Comparison of ENCODE assay signal across 8 cellular contexts in genomic region chr15:42273099-42273899, GRCh38. TPM values are rescaled to one million over a fixed set of nuclear protein-coding genes. Genes with fewer than 3 reads are reported as not detected.
DNase-seq lines count a peak whose midpoint lies in the region; ATAC-seq, FAIRE-seq and TF ChIP-seq lines count a peak whose summit lies in the region.

GANC (plus strand) TSS chr15:42273201; CDS start chr15:42274482, 1,281 bp downstream.
A gene with protein sequence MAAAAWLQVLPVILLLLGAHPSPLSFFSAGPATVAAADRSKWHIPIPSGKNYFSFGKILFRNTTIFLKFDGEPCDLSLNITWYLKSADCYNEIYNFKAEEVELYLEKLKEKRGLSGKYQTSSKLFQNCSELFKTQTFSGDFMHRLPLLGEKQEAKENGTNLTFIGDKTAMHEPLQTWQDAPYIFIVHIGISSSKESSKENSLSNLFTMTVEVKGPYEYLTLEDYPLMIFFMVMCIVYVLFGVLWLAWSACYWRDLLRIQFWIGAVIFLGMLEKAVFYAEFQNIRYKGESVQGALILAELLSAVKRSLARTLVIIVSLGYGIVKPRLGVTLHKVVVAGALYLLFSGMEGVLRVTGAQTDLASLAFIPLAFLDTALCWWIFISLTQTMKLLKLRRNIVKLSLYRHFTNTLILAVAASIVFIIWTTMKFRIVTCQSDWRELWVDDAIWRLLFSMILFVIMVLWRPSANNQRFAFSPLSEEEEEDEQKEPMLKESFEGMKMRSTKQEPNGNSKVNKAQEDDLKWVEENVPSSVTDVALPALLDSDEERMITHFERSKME (minus strand): TSS chr15:42273433. CDS start chr15:42273398, 35 bp downstream.

- 0% methylated on average over 47 of the region's 47 CpGs for WGBS in aorta, 2 donors

- peak; percentile 84 for DNase-seq in GM18507 (ENCODE audit: extremely low spot score, insufficient read length, low read depth)
- peak; percentile 70 for DNase-seq in NCI-H2029 treated with DMSO at 0.1 percent for 48 hours (lab: John Stamatoyannopoulos, UW)
- DNase-seq in T-helper 9 cell = peak; percentile 90
- DNase-seq in astrocyte of the cerebellum (ENCODE audit: low read depth) = peak; percentile 97
- DNase-seq in hepatic stellate cell (ENCODE audit: low spot score) = peak; percentile 86
- peak; percentile 98 to 99 for DNase-seq in aorta

- no peaks in the 10 kb centered on the region for H3K9me3 ChIP-seq in aorta (ENCODE audit: control insufficient read depth, low read length)

- ATAC-seq in HG02981 (IDR thresholded peaks at IDR 0.05; ENCODE audit: unreplicated experiment) (peak; percentile 91), aorta (ENCODE audit: low FRiP score) (peak; percentile 99)

- peaks cover 18% of the 10 kb centered on the region for H3K4me1 ChIP-seq in rectal smooth muscle tissue (ENCODE audit: control insufficient read depth, insufficient read depth, low read length)
- no peaks in the 10 kb centered on the region for H3K4me1 ChIP-seq in aorta (ENCODE audit: control insufficient read depth in 1 of 2, insufficient read depth in 2 of 2, low read length in 2 of 2)

- peak within 1 kb of the TSS; percentile 98 for H3K9ac ChIP-seq in rectal smooth muscle tissue (ENCODE audit: low read length)

- H3K36me3 ChIP-seq in rectal smooth muscle tissue (ENCODE audit: control insufficient read depth, insufficient read depth, low read length) (no peaks in the 10 kb centered on the region), aorta (ENCODE audit: control insufficient read depth in 1 of 2, insufficient read depth in 2 of 2, low read length in 1 of 2) (no peaks in the 10 kb centered on the region)

- H3K27me3 ChIP-seq in rectal smooth muscle tissue (ENCODE audit: control insufficient read depth, insufficient read depth, low read length) = no peaks in the 10 kb centered on the region
- no peaks in the 10 kb centered on the region for H3K27me3 ChIP-seq in aorta (ENCODE audit: control insufficient read depth in 1 of 2, insufficient read depth in 2 of 2, low read length in 1 of 2)

- FAIRE-seq in GM18507 (lab: Jason Lieb, UNC) = peak; percentile 95

- peak within 1 kb of the TSS; percentile 71 for H3K4me3 ChIP-seq in astrocyte of the cerebellum (ENCODE audit: low read depth, low read length)
- peak within 1 kb of the TSS; percentile 100 for H3K4me3 ChIP-seq in rectal smooth muscle tissue (ENCODE audit: low read length)
- peak within 1 kb of the TSS; percentile 60 to 82 for H3K4me3 ChIP-seq in aorta (ENCODE audit: low read length in 2 of 2)

- in situ Hi-C loops in astrocyte of the cerebellum (cut with HindIII; ENCODE audit: low sequenced_read_pairs) = loop anchor here (25.0 kb wide), 1 partner anchor 164 kb away; no protein-coding TSS in a partner anchor

- intact Hi-C loops in aorta (cut with DNase I) = loop anchor here in 1 of 2 donors (5.0 kb wide), 1 partner anchor 199 kb away; no protein-coding TSS in a partner anchor

- TF ChIP-seq CTCF in astrocyte of the cerebellum (IDR thresholded peaks at IDR 0.05; ENCODE audit: low read depth, low read length, missing control alignments) = no peak

- H3K27ac ChIP-seq in rectal smooth muscle tissue (ENCODE audit: low read depth, low read length) = peak within 1 kb of the TSS; percentile 97
- H3K27ac ChIP-seq in aorta (ENCODE audit: low read depth in 1 of 2, low read length in 2 of 2) = peak within 1 kb of the TSS; percentile 60 to 79

RNA-seq across cellular contexts. Expression of gene GANC, which starts in this region (rescaled TPM):
- 10 to 100 TPM; 51.6 to 61.4 TPM for total RNA-seq in aorta
- 10 to 100 TPM; 14.9 to 27.0 TPM for polyA plus RNA-seq in aorta

RNA-seq across cellular contexts. Expression of the second gene that starts in this region (rescaled TPM):
- 10 to 100 TPM; 58.4 to 66.8 TPM for total RNA-seq in aorta
- polyA plus RNA-seq in aorta = 10 to 100 TPM; 21.4 to 38.5 TPM

Comparison
In these comparisons a context has a peak if more than half of its experiments do, and no peak if none do; other contexts are left out.
1. Peak in every context shown above with its lines: DNase-seq, ATAC-seq, H3K4me3 ChIP-seq and H3K27ac ChIP-seq.